Comparison of ENCODE assay signal across 1 cellular context in genomic region chr16:89330177-89330856, GRCh38.
TF ChIP-seq lines count a peak whose summit lies in the region.

No MANE protein-coding gene starts in this region.

TF ChIP-seq in HepG2, 621 proteins besides CTCF, POLR2A, EP300 and RAD21 (continued from another document and continues in another):
- TF ChIP-seq, protein P1, sequence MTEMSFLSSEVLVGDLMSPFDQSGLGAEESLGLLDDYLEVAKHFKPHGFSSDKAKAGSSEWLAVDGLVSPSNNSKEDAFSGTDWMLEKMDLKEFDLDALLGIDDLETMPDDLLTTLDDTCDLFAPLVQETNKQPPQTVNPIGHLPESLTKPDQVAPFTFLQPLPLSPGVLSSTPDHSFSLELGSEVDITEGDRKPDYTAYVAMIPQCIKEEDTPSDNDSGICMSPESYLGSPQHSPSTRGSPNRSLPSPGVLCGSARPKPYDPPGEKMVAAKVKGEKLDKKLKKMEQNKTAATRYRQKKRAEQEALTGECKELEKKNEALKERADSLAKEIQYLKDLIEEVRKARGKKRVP (CRISPR knock-in tag; IDR thresholded peaks at IDR 0.05): no peak
- TF ChIP-seq KDM5A (IDR thresholded peaks at IDR 0.05; ENCODE audit: borderline replicate concordance, low read length): no peak
- no peak for TF ChIP-seq RFX5 (IDR thresholded peaks at IDR 0.05; ENCODE audit: low read depth, low read length)
- no peak for TF ChIP-seq JUNB (CRISPR knock-in tag; IDR thresholded peaks at IDR 0.05; ENCODE audit: borderline replicate concordance)
- TF ChIP-seq, protein P2, sequence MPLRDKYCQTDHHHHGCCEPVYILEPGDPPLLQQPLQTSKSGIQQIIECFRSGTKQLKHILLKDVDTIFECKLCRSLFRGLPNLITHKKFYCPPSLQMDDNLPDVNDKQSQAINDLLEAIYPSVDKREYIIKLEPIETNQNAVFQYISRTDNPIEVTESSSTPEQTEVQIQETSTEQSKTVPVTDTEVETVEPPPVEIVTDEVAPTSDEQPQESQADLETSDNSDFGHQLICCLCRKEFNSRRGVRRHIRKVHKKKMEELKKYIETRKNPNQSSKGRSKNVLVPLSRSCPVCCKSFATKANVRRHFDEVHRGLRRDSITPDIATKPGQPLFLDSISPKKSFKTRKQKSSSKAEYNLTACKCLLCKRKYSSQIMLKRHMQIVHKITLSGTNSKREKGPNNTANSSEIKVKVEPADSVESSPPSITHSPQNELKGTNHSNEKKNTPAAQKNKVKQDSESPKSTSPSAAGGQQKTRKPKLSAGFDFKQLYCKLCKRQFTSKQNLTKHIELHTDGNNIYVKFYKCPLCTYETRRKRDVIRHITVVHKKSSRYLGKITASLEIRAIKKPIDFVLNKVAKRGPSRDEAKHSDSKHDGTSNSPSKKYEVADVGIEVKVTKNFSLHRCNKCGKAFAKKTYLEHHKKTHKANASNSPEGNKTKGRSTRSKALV (CRISPR knock-in tag; IDR thresholded peaks at IDR 0.05): no peak
- no peak for TF ChIP-seq ZNF136 (CRISPR knock-in tag; IDR thresholded peaks at IDR 0.05; ENCODE audit: low read depth)
- TF ChIP-seq ZFP36L1 (CRISPR knock-in tag; IDR thresholded peaks at IDR 0.05): no peak
- TF ChIP-seq, protein P3, sequence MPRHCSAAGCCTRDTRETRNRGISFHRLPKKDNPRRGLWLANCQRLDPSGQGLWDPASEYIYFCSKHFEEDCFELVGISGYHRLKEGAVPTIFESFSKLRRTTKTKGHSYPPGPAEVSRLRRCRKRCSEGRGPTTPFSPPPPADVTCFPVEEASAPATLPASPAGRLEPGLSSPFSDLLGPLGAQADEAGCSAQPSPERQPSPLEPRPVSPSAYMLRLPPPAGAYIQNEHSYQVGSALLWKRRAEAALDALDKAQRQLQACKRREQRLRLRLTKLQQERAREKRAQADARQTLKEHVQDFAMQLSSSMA (CRISPR knock-in tag; IDR thresholded peaks at IDR 0.05): no peak
- no peak for TF ChIP-seq JARID2 (CRISPR knock-in tag; IDR thresholded peaks at IDR 0.05; ENCODE audit: insufficient replicate concordance)
- no peak for TF ChIP-seq ATM (IDR thresholded peaks at IDR 0.05; ENCODE audit: borderline replicate concordance)
- peak; percentile 69; the same call in 1 of the 2 replicates for TF ChIP-seq ZNF335 (CRISPR knock-in tag; IDR thresholded peaks at IDR 0.05)
- TF ChIP-seq ZBTB8A (CRISPR knock-in tag; IDR thresholded peaks at IDR 0.05; ENCODE audit: borderline replicate concordance, low read depth): no peak
- TF ChIP-seq ZNF557 (CRISPR knock-in tag; IDR thresholded peaks at IDR 0.05): no peak
- TF ChIP-seq RBM22 (optimal IDR thresholded peaks at IDR 0.05; ENCODE audit: low read length): peak; percentile 53
- peak; percentile 40; the same call in 1 of the 2 replicates for TF ChIP-seq NRL (CRISPR knock-in tag; IDR thresholded peaks at IDR 0.05; ENCODE audit: borderline replicate concordance)
- no peak for TF ChIP-seq SMAD9 (CRISPR knock-in tag; IDR thresholded peaks at IDR 0.05)
- TF ChIP-seq KDM1A (CRISPR knock-in tag; IDR thresholded peaks at IDR 0.05): peak; percentile 79
- peak; percentile 72; the same call in 1 of the 2 replicates for TF ChIP-seq HBP1 (CRISPR knock-in tag; IDR thresholded peaks at IDR 0.05; ENCODE audit: low read depth)
- no peak for TF ChIP-seq NCOA1 (CRISPR knock-in tag; IDR thresholded peaks at IDR 0.05)
- TF ChIP-seq GZF1 (CRISPR knock-in tag; IDR thresholded peaks at IDR 0.05): no peak
- no peak for TF ChIP-seq RFX1 (IDR thresholded peaks at IDR 0.05)
- TF ChIP-seq, protein P4, sequence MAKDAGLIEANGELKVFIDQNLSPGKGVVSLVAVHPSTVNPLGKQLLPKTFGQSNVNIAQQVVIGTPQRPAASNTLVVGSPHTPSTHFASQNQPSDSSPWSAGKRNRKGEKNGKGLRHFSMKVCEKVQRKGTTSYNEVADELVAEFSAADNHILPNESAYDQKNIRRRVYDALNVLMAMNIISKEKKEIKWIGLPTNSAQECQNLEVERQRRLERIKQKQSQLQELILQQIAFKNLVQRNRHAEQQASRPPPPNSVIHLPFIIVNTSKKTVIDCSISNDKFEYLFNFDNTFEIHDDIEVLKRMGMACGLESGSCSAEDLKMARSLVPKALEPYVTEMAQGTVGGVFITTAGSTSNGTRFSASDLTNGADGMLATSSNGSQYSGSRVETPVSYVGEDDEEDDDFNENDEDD (CRISPR knock-in tag; IDR thresholded peaks at IDR 0.05; ENCODE audit: borderline replicate concordance): peak; percentile 38; the same call in 1 of the 2 replicates
- no peak for TF ChIP-seq POLR2AphosphoS2 (IDR thresholded peaks at IDR 0.05; ENCODE audit: low read depth, low read length)
- TF ChIP-seq ZNF841 (CRISPR knock-in tag; IDR thresholded peaks at IDR 0.05; ENCODE audit: borderline replicate concordance): no peak
- no peak for TF ChIP-seq ZSCAN29 (CRISPR knock-in tag; conservative IDR thresholded peaks at IDR 0.05)
- no peak for TF ChIP-seq POLR2G (IDR thresholded peaks at IDR 0.05; ENCODE audit: low read depth, low read length)
- TF ChIP-seq, protein P5, sequence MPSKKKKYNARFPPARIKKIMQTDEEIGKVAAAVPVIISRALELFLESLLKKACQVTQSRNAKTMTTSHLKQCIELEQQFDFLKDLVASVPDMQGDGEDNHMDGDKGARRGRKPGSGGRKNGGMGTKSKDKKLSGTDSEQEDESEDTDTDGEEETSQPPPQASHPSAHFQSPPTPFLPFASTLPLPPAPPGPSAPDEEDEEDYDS (CRISPR knock-in tag; IDR thresholded peaks at IDR 0.05): peak; percentile 71
- peak; percentile 76 for TF ChIP-seq NFE2 (CRISPR knock-in tag; IDR thresholded peaks at IDR 0.05)
- TF ChIP-seq ZFP37 (CRISPR knock-in tag; IDR thresholded peaks at IDR 0.05; ENCODE audit: borderline replicate concordance): peak; percentile 46; the same call in 1 of the 2 replicates
- TF ChIP-seq GTF3A (CRISPR knock-in tag; conservative IDR thresholded peaks at IDR 0.05): no peak
- TF ChIP-seq NFE2L1 (CRISPR knock-in tag; IDR thresholded peaks at IDR 0.05; ENCODE audit: borderline replicate concordance): no peak
- no peak for TF ChIP-seq SMAD3 (CRISPR knock-in tag; IDR thresholded peaks at IDR 0.05)
- no peak for TF ChIP-seq ARHGAP35 (CRISPR knock-in tag; IDR thresholded peaks at IDR 0.05; ENCODE audit: borderline replicate concordance)
- TF ChIP-seq, protein P6, sequence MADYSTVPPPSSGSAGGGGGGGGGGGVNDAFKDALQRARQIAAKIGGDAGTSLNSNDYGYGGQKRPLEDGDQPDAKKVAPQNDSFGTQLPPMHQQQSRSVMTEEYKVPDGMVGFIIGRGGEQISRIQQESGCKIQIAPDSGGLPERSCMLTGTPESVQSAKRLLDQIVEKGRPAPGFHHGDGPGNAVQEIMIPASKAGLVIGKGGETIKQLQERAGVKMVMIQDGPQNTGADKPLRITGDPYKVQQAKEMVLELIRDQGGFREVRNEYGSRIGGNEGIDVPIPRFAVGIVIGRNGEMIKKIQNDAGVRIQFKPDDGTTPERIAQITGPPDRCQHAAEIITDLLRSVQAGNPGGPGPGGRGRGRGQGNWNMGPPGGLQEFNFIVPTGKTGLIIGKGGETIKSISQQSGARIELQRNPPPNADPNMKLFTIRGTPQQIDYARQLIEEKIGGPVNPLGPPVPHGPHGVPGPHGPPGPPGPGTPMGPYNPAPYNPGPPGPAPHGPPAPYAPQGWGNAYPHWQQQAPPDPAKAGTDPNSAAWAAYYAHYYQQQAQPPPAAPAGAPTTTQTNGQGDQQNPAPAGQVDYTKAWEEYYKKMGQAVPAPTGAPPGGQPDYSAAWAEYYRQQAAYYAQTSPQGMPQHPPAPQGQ (CRISPR knock-in tag; IDR thresholded peaks at IDR 0.05; ENCODE audit: borderline replicate concordance): no peak
- TF ChIP-seq SP2 (CRISPR knock-in tag; IDR thresholded peaks at IDR 0.05): no peak
- TF ChIP-seq ZNF24 (IDR thresholded peaks at IDR 0.05): no peak
- no peak for TF ChIP-seq TSC22D2 (CRISPR knock-in tag; IDR thresholded peaks at IDR 0.05; ENCODE audit: borderline replicate concordance)
- TF ChIP-seq, protein P7, sequence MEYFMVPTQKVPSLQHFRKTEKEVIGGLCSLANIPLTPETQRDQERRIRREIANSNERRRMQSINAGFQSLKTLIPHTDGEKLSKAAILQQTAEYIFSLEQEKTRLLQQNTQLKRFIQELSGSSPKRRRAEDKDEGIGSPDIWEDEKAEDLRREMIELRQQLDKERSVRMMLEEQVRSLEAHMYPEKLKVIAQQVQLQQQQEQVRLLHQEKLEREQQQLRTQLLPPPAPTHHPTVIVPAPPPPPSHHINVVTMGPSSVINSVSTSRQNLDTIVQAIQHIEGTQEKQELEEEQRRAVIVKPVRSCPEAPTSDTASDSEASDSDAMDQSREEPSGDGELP (IDR thresholded peaks at IDR 0.05; ENCODE audit: borderline replicate concordance, low read depth): peak; percentile 92; the same call in 1 of the 2 replicates
- peak; percentile 70; the same call in 1 of the 2 replicates for TF ChIP-seq SMAD1 (CRISPR knock-in tag; IDR thresholded peaks at IDR 0.05; ENCODE audit: borderline replicate concordance, low read depth)
- TF ChIP-seq ZNF772 (CRISPR knock-in tag; IDR thresholded peaks at IDR 0.05): no peak
- no peak for TF ChIP-seq ZNF468 (CRISPR knock-in tag; IDR thresholded peaks at IDR 0.05)
- TF ChIP-seq SALL2 (CRISPR knock-in tag; IDR thresholded peaks at IDR 0.05): no peak
- TF ChIP-seq NFYB (CRISPR knock-in tag; IDR thresholded peaks at IDR 0.05): no peak
- TF ChIP-seq JUND (CRISPR knock-in tag; IDR thresholded peaks at IDR 0.05): no peak
- TF ChIP-seq NFIB (CRISPR knock-in tag; IDR thresholded peaks at IDR 0.05; ENCODE audit: borderline replicate concordance): no peak
- no peak for TF ChIP-seq CREBL2 (CRISPR knock-in tag; IDR thresholded peaks at IDR 0.05; ENCODE audit: borderline replicate concordance)
- TF ChIP-seq, protein P8, sequence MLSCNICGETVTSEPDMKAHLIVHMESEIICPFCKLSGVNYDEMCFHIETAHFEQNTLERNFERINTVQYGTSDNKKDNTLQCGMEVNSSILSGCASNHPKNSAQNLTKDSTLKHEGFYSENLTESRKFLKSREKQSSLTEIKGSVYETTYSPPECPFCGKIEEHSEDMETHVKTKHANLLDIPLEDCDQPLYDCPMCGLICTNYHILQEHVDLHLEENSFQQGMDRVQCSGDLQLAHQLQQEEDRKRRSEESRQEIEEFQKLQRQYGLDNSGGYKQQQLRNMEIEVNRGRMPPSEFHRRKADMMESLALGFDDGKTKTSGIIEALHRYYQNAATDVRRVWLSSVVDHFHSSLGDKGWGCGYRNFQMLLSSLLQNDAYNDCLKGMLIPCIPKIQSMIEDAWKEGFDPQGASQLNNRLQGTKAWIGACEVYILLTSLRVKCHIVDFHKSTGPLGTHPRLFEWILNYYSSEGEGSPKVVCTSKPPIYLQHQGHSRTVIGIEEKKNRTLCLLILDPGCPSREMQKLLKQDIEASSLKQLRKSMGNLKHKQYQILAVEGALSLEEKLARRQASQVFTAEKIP (CRISPR knock-in tag; IDR thresholded peaks at IDR 0.05; ENCODE audit: borderline replicate concordance): no peak
- TF ChIP-seq KLF13 (CRISPR knock-in tag; IDR thresholded peaks at IDR 0.05): no peak
- TF ChIP-seq KMT2B (CRISPR knock-in tag; IDR thresholded peaks at IDR 0.05): no peak
- no peak for TF ChIP-seq ZNF326 (CRISPR knock-in tag; IDR thresholded peaks at IDR 0.05; ENCODE audit: borderline replicate concordance)
- TF ChIP-seq, protein P9, sequence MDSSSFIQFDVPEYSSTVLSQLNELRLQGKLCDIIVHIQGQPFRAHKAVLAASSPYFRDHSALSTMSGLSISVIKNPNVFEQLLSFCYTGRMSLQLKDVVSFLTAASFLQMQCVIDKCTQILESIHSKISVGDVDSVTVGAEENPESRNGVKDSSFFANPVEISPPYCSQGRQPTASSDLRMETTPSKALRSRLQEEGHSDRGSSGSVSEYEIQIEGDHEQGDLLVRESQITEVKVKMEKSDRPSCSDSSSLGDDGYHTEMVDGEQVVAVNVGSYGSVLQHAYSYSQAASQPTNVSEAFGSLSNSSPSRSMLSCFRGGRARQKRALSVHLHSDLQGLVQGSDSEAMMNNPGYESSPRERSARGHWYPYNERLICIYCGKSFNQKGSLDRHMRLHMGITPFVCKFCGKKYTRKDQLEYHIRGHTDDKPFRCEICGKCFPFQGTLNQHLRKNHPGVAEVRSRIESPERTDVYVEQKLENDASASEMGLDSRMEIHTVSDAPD (CRISPR knock-in tag; IDR thresholded peaks at IDR 0.05): no peak
- TF ChIP-seq ZNF530 (CRISPR knock-in tag; IDR thresholded peaks at IDR 0.05; ENCODE audit: low read depth): no peak
